In genomic region chr11:18322818-18323570, GRCh38 we compare ENCODE assay signal across 8 cellular contexts. TPM values are rescaled to one million over a fixed set of nuclear protein-coding genes. Genes with fewer than 3 reads are reported as not detected.
DNase-seq lines count a peak whose midpoint lies in the region; ATAC-seq, FAIRE-seq and TF ChIP-seq lines count a peak whose summit lies in the region.

No MANE protein-coding gene starts in this region.

- no peaks in the 10 kb centered on the region for H3K9me3 ChIP-seq in HEK293 (ENCODE audit: control insufficient read depth, insufficient read depth, low read depth, low read length)
- H3K9me3 ChIP-seq in astrocyte (ENCODE audit: insufficient read depth, low read depth, low read length) = no peaks in the 10 kb centered on the region
- no peaks in the 10 kb centered on the region for H3K9me3 ChIP-seq in lower lobe of right lung

- H3K27me3 ChIP-seq in astrocyte (ENCODE audit: insufficient read depth, low read length) (no peaks in the 10 kb centered on the region), lower lobe of right lung (ENCODE audit: low read depth) (no peaks in the 10 kb centered on the region)

- H3K4me1 Mint-ChIP-seq in astrocyte (ENCODE audit: low read depth, unreplicated experiment) = peaks cover 35% of the 10 kb centered on the region

- no peaks in the 10 kb centered on the region for H3K36me3 Mint-ChIP-seq in astrocyte (ENCODE audit: low read depth, unreplicated experiment)

- peaks cover 0 to 35% of the 10 kb centered on the region in 2 experiments; a peak in 1 of 3 replicates for H3K36me3 ChIP-seq in HEK293 (ENCODE audit: control insufficient read depth in 2 of 2, insufficient read depth in 1 of 2, low read length in 2 of 2)
- H3K36me3 ChIP-seq in astrocyte (ENCODE audit: insufficient read depth, low read length) = peaks cover 6% of the 10 kb centered on the region
- H3K36me3 ChIP-seq in lower lobe of right lung = peaks cover 23% of the 10 kb centered on the region

- H3K79me2 ChIP-seq in astrocyte (ENCODE audit: insufficient read depth, low read length) = peaks cover 93% of the 10 kb centered on the region

- peak overlapping the region; percentile 95 for H3K27ac Mint-ChIP-seq in astrocyte (ENCODE audit: unreplicated experiment)

- H3K4me1 ChIP-seq in HEK293 (ENCODE audit: control insufficient read depth, insufficient read depth, low read length) (no peaks in the 10 kb centered on the region), astrocyte (ENCODE audit: insufficient read depth, low read length) (peaks cover 31% of the 10 kb centered on the region), lower lobe of right lung (peaks cover 50% of the 10 kb centered on the region)

- H3K4me2 ChIP-seq in astrocyte (ENCODE audit: low read length) = peak overlapping the region; percentile 90

- H3K27ac ChIP-seq in 22Rv1 (peak overlapping the region; percentile 87), HEK293 (ENCODE audit: extremely low read depth, low read depth, low read length) (no peak overlapping the region; the same call in 1 of the 2 replicates), astrocyte (ENCODE audit: low read depth, low read length) (peak overlapping the region; percentile 100), lower lobe of right lung (peak overlapping the region; percentile 97)

- no peak for ATAC-seq in lower lobe of right lung

- DNase-seq in astrocyte (ENCODE audit: low read depth) (peak; percentile 14), lower lobe of right lung (no peak), KBM-7 (no peak), NCI-H2227 treated with DMSO at 0.1 percent for 48 hours (lab: John Stamatoyannopoulos, UW) (no peak), COLO668 (lab: John Stamatoyannopoulos, UW; ENCODE audit: unreplicated experiment) (no peak), GM12891 (ENCODE audit: insufficient read length, low spot score) (no peak)

- no peaks in the 10 kb centered on the region for H3K27me3 Mint-ChIP-seq in astrocyte (ENCODE audit: low read depth, unreplicated experiment)

- H4K20me1 ChIP-seq in astrocyte (ENCODE audit: insufficient read depth, low read length) = peaks cover 18% of the 10 kb centered on the region

- peak overlapping the region; percentile 100 for H3K4me3 ChIP-seq in HEK293 (ENCODE audit: low read depth, low read length)
- H3K4me3 ChIP-seq in astrocyte (ENCODE audit: insufficient read depth, low read depth, low read length) = peak overlapping the region; percentile 97
- H3K4me3 ChIP-seq in lower lobe of right lung = peak overlapping the region; percentile 82

- CTCF ChIA-PET in HEK293 (lab: Yijun Ruan, JAX) = interaction anchor here (1.5 kb wide), 1 partner anchor 79 kb away, joined by 4 read pairs; no protein-coding TSS in a partner anchor

- TF ChIP-seq POLR2A in GM12891 (IDR thresholded peaks at IDR 0.05; ENCODE audit: low read depth, low read length) = no peak; the same call in 1 of the 2 replicates

- in situ Hi-C loops in KBM-7 (cut with MboI; ENCODE audit: low pct_unique_long_range_greater_than_20kb, low sequenced_read_pairs) = no loop called here

- POLR2A ChIA-PET in HEK293 (lab: Yijun Ruan, JAX) = interaction anchor here (1.1 to 3.8 kb wide), 4 partner anchors 8 to 72 kb away, joined by 3 to 30 read pairs (median 4); partner anchors contain the start of gene LDHA

- TF ChIP-seq CTCF in 22Rv1 (IDR thresholded peaks at IDR 0.05) (no peak), HEK293 (tag by site-specific recombination; IDR thresholded peaks at IDR 0.05) (no peak), astrocyte (IDR thresholded peaks at IDR 0.05; ENCODE audit: insufficient read depth, low read depth, low read length) (no peak), lower lobe of right lung (IDR thresholded peaks at IDR 0.05) (no peak)

- intact Hi-C loops in lower lobe of right lung (cut with DNase I) = no loop called here

- no peaks in the 10 kb centered on the region for H3K9me3 Mint-ChIP-seq in astrocyte (ENCODE audit: unreplicated experiment)

- H3K9ac ChIP-seq in astrocyte (ENCODE audit: low read length) = peak overlapping the region; percentile 97

- FAIRE-seq in astrocyte (lab: Jason Lieb, UNC) (no peak), GM12891 (lab: Jason Lieb, UNC) (no peak)

- H2AFZ ChIP-seq in astrocyte (ENCODE audit: low read depth, low read length) = no peak overlapping the region

- H3K4me3 Mint-ChIP-seq in astrocyte (ENCODE audit: unreplicated experiment) = peak overlapping the region; percentile 98

TF ChIP-seq in HEK293, 187 proteins besides CTCF, POLR2A, EP300 and RAD21 (continues in another document):
- TF ChIP-seq ZNF416 (tag by site-specific recombination; IDR thresholded peaks at IDR 0.05) = no peak
- TF ChIP-seq ZNF311 (tag by site-specific recombination; IDR thresholded peaks at IDR 0.05; ENCODE audit: borderline replicate concordance) = no peak
- TF ChIP-seq KLF16 (tag by site-specific recombination; IDR thresholded peaks at IDR 0.05) = no peak
- TF ChIP-seq, protein P1, sequence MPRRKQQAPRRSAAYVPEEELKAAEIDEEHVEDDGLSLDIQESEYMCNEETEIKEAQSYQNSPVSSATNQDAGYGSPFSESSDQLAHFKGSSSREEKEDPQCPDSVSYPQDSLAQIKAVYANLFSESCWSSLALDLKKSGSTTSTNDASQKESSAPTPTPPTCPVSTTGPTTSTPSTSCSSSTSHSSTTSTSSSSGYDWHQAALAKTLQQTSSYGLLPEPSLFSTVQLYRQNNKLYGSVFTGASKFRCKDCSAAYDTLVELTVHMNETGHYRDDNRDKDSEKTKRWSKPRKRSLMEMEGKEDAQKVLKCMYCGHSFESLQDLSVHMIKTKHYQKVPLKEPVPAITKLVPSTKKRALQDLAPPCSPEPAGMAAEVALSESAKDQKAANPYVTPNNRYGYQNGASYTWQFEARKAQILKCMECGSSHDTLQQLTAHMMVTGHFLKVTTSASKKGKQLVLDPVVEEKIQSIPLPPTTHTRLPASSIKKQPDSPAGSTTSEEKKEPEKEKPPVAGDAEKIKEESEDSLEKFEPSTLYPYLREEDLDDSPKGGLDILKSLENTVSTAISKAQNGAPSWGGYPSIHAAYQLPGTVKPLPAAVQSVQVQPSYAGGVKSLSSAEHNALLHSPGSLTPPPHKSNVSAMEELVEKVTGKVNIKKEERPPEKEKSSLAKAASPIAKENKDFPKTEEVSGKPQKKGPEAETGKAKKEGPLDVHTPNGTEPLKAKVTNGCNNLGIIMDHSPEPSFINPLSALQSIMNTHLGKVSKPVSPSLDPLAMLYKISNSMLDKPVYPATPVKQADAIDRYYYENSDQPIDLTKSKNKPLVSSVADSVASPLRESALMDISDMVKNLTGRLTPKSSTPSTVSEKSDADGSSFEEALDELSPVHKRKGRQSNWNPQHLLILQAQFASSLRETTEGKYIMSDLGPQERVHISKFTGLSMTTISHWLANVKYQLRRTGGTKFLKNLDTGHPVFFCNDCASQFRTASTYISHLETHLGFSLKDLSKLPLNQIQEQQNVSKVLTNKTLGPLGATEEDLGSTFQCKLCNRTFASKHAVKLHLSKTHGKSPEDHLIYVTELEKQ (tag by site-specific recombination; IDR thresholded peaks at IDR 0.05; ENCODE audit: borderline replicate concordance) = no peak
- TF ChIP-seq MEIS1 (CRISPR knock-in tag; IDR thresholded peaks at IDR 0.05; ENCODE audit: borderline replicate concordance) = no peak
- TF ChIP-seq ZNF354C (tag by site-specific recombination; IDR thresholded peaks at IDR 0.05; ENCODE audit: borderline replicate concordance, low read depth) = no peak
- TF ChIP-seq PRDM1 (tag by site-specific recombination; IDR thresholded peaks at IDR 0.05) = no peak
- TF ChIP-seq ZNF121 (tag by site-specific recombination; IDR thresholded peaks at IDR 0.05) = no peak

TF ChIP-seq in GM12891, 5 proteins besides CTCF, POLR2A, EP300 and RAD21:
- no peak for TF ChIP-seq POLR2AphosphoS5 (IDR thresholded peaks at IDR 0.05; ENCODE audit: low read depth, low read length)
- TF ChIP-seq POU2F2 (IDR thresholded peaks at IDR 0.05; ENCODE audit: low read depth, low read length) = no peak
- no peak for TF ChIP-seq TAF1 (IDR thresholded peaks at IDR 0.05; ENCODE audit: low read depth, low read length)
- no peak for TF ChIP-seq PAX5 (IDR thresholded peaks at IDR 0.05; ENCODE audit: insufficient read depth, low read length, severe bottlenecking)
TF ChIP-seq in GM12891: peak in this region for 0.

RNA-seq across cellular contexts. Expression of gene GTF2H1, which starts 0.6 kb away (rescaled TPM):
- total RNA-seq in astrocyte = 41.5 and 47.8 TPM in 2 replicates
- total RNA-seq in lower lobe of right lung = 38.3 TPM
- 22.0 TPM for polyA plus RNA-seq in GM12891 (2012; ENCODE audit: low read depth, missing spikeins)

RNA-seq across cellular contexts. Expression of gene HPS5, which starts 1.1 kb away (rescaled TPM):
- total RNA-seq in astrocyte (22.6 and 28.0 TPM in 2 replicates), lower lobe of right lung (32.1 TPM)
- polyA plus RNA-seq in GM12891 (2012; ENCODE audit: low read depth, missing spikeins) = 12.1 TPM

RNA-seq across cellular contexts. Expression of gene SAA1, which starts 56.9 kb away (rescaled TPM):
- total RNA-seq in astrocyte (0.43 TPM in 1 of 2 replicates, not detected in the other), lower lobe of right lung (36.7 TPM)
- polyA plus RNA-seq in GM12891 (2012; ENCODE audit: low read depth, missing spikeins) = not detected

Comparison
In these comparisons a context has a peak if more than half of its experiments do, and no peak if none do; other contexts are left out.
1. RNA of gene SAA1, which starts 56.9 kb away (total RNA-seq): 36.7 TPM in lower lobe of right lung (single experiment); 0.43 TPM in astrocyte; every median in the first group is over 10 times any median in the second.
2. Peak in every context shown above with its lines, with median percentiles within 50 percentile points of each other: H3K4me3 ChIP-seq.